Comparison of ENCODE assay signal across 1 cellular context in genomic region chr1:33500547-33500946, GRCh38.
TF ChIP-seq lines count a peak whose summit lies in the region.

No MANE protein-coding gene starts in this region.

TF ChIP-seq in K562, 482 proteins besides CTCF, POLR2A, EP300 and RAD21:
- TF ChIP-seq KLF10 (CRISPR knock-in tag; IDR thresholded peaks at IDR 0.05), result no peak
- TF ChIP-seq CEBPZ (IDR thresholded peaks at IDR 0.05; ENCODE audit: borderline replicate concordance, low read depth, low read length), result no peak
- TF ChIP-seq ZNF384 (IDR thresholded peaks at IDR 0.05; ENCODE audit: low read depth, low read length), result 0 out of 2 replicates have a peak, but pooled peaks have one; percentile 33
- TF ChIP-seq GABPB2 (CRISPR knock-in tag; conservative IDR thresholded peaks at IDR 0.05), result no peak
